In the genomic region with DNA sequence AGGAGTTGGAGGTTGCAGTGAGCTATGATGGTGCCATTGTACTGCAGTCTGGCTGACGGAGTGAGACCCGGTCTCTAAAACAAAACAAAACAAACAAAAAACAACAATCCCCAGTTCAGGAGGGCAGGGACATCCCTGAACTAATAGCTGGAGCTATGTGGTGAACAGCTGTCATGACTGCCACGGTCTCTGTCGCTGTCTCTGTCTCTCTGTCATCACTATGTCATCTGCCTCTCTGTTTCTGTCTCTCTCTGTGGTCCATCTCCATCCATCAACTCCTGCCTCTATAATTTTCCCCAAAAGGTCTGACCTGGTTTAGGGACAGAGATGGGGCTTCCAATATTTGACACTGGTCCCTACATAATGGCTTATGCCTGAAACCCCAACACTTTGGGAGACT, we compare ENCODE assay signal across 17 cellular contexts.
"Had no signal": no experiment of that assay in that cellular context is flagged by ENCODE, and none has a peak within 500 bp of the region (broad histone marks: within the 10 kb centered on the region; RNA-seq: fewer than 3 reads in every experiment).

No MANE protein-coding gene starts in this region.

- H3K27me3 ChIP-seq: dorsolateral prefrontal cortex, spleen, suprapubic skin had no signal

- H3K27me3 Mint-ChIP-seq: activated naive CD4-positive, alpha-beta T cell treated with anti-CD3 and anti-CD28 coated beads, Interleukin-2, amount 10 ng/mL, durations not matched to agents 7 days and 5 days had no signal

- H3K4me3 ChIP-seq: dorsolateral prefrontal cortex, lung, spleen, suprapubic skin had no signal

- DNase-seq: activated CD4-positive, alpha-beta T cell treated with anti-CD3 and anti-CD28 coated beads for 1 hour; activated CD8-positive, alpha-beta memory T cell treated with anti-CD3 and anti-CD28 coated beads for 24 hours; activated naive CD4-positive, alpha-beta T cell treated with anti-CD3 and anti-CD28 coated beads, Interleukin-2, amount 10 ng/mL, durations not matched to agents 7 days and 5 days; amniotic stem cell; dorsolateral prefrontal cortex; kidney; occipital lobe; Right ventricle myocardium superior; spleen; stimulated activated naive CD4-positive, alpha-beta T cell treated with Interleukin-2 at 50 U/mL for 16 hours; SW 1271; trophoblast cell; WERI-Rb-1 had no signal

- H3K27ac Mint-ChIP-seq: activated naive CD4-positive, alpha-beta T cell treated with anti-CD3 and anti-CD28 coated beads, Interleukin-2, amount 10 ng/mL, durations not matched to agents 7 days and 5 days; nephron had no signal

- H3K9me3 Mint-ChIP-seq: activated naive CD4-positive, alpha-beta T cell treated with anti-CD3 and anti-CD28 coated beads, Interleukin-2, amount 10 ng/mL, durations not matched to agents 7 days and 5 days; activated T-helper 2 cell treated with anti-CD3 and anti-CD28 coated beads, Interferon-gamma antibody, Interleukin-2, Interleukin-4, amounts not matched to agents 10 μg/mL and 5 μg/mL and 100 μg/mL, durations not matched to agents 14 hours and 24 hours and 36 hours; nephron had no signal

- H3K9me3 ChIP-seq: suprapubic skin had no signal

- H3K4me3 Mint-ChIP-seq: activated naive CD4-positive, alpha-beta T cell treated with anti-CD3 and anti-CD28 coated beads, Interleukin-2, amount 10 ng/mL, durations not matched to agents 7 days and 5 days had no signal

- H3K27ac ChIP-seq: spleen, suprapubic skin had no signal
